In genomic region chr1:156196445-156196844, GRCh38 we compare ENCODE assay signal across 19 cellular contexts. TPM values are rescaled to one million over a fixed set of nuclear protein-coding genes. Genes with fewer than 3 reads are reported as not detected.
DNase-seq lines count a peak whose midpoint lies in the region; ATAC-seq, FAIRE-seq and TF ChIP-seq lines count a peak whose summit lies in the region.
"Had no signal": no experiment of that assay in that cellular context is flagged by ENCODE, and none has a peak within 500 bp of the region (broad histone marks: within the 10 kb centered on the region; RNA-seq: fewer than 3 reads in every experiment).

No MANE protein-coding gene starts in this region.

- peaks cover 59% of the 10 kb centered on the region for H3K4me1 ChIP-seq in Loucy (ENCODE audit: insufficient read depth, low read length, poor library complexity, severe bottlenecking)
- peaks cover 2 to 16% (median 4%) of the 10 kb centered on the region in 4 experiments; a peak in 5 of 7 replicates for H3K4me1 ChIP-seq in H1 (replicated peaks in 1 of 4; ENCODE audit: control insufficient read depth in 3 of 4, insufficient read depth in 4 of 4, low read length in 3 of 4)
- H3K4me1 ChIP-seq in CD4-positive, alpha-beta memory T cell (ENCODE audit: insufficient read depth, low read length): peaks cover 73% of the 10 kb centered on the region

- peak overlapping the region; percentile 99 for H3K4me3 Mint-ChIP-seq in activated T-cell treated with anti-CD3 and anti-CD28 coated beads, Interleukin-2, amount 50 U/mL, for 4 hours
- H3K4me3 Mint-ChIP-seq in progenitor cell of endocrine pancreas (ENCODE audit: low read depth): peak overlapping the region; percentile 16
- peak overlapping the region in 1 of 8 donors; percentile 96 for H3K4me3 Mint-ChIP-seq in CD4-positive, alpha-beta memory T cell

- no peaks in the 10 kb centered on the region for H3K9me3 Mint-ChIP-seq in activated T-cell treated with anti-CD3 and anti-CD28 coated beads, Interleukin-2, amount 50 U/mL, for 4 hours
- H3K9me3 Mint-ChIP-seq in progenitor cell of endocrine pancreas (ENCODE audit: low read depth): no peaks in the 10 kb centered on the region
- no peaks in the 10 kb centered on the region for H3K9me3 Mint-ChIP-seq in CD4-positive, alpha-beta memory T cell

- no peak overlapping the region for H2AFZ ChIP-seq in Loucy (ENCODE audit: low read length)
- no peak overlapping the region for H2AFZ ChIP-seq in H1 (ENCODE audit: low read length)

- no peak overlapping the region for H3K27ac Mint-ChIP-seq in progenitor cell of endocrine pancreas
- no peak overlapping the region for H3K27ac Mint-ChIP-seq in CD4-positive, alpha-beta memory T cell

- H3K27me3 ChIP-seq in Loucy (ENCODE audit: insufficient read depth, low read length, poor library complexity, severe bottlenecking): no peaks in the 10 kb centered on the region
- no peaks in the 10 kb centered on the region for H3K27me3 ChIP-seq in H1 (replicated peaks in 1 of 4; ENCODE audit: control insufficient read depth in 3 of 4, extremely low read depth in 1 of 4, insufficient read depth in 3 of 4, low read length in 3 of 4)
- H3K27me3 ChIP-seq in CD4-positive, alpha-beta memory T cell (ENCODE audit: insufficient read depth, low read length): no peaks in the 10 kb centered on the region
- H3K27me3 ChIP-seq: ovary, sigmoid colon had no signal

- H2BK120ac ChIP-seq in H1 (replicated peaks; ENCODE audit: low read depth, low read length): no peak overlapping the region

- TF ChIP-seq POLR2A in H1 (IDR thresholded peaks at IDR 0.05; ENCODE audit: control extremely low read depth in 1 of 2, low read depth in 2 of 2, low read length in 2 of 2): no peak

- H3K79me2 ChIP-seq in Loucy (ENCODE audit: insufficient read depth, low read length): peaks cover 78% of the 10 kb centered on the region
- peaks cover 16 to 59% of the 10 kb centered on the region in 2 experiments for H3K79me2 ChIP-seq in H1 (ENCODE audit: control insufficient read depth in 1 of 2, insufficient read depth in 2 of 2, low read length in 2 of 2)

- no peak overlapping the region for H2BK12ac ChIP-seq in H1 (ENCODE audit: low read depth, low read length)

- no peak overlapping the region for H3K4ac ChIP-seq in H1 (replicated peaks; ENCODE audit: insufficient read length, low read depth, low read length)

- no peak overlapping the region for H3K14ac ChIP-seq in H1 (ENCODE audit: insufficient read length)

- peaks cover 16% of the 10 kb centered on the region for H4K20me1 ChIP-seq in Loucy (ENCODE audit: insufficient read depth, low read length, poor library complexity, severe bottlenecking)
- H4K20me1 ChIP-seq in H1 (replicated peaks in 1 of 2; ENCODE audit: control insufficient read depth in 1 of 2, insufficient read depth in 2 of 2, low read length in 2 of 2): peaks cover 0 to 10% of the 10 kb centered on the region in 2 experiments

- no peak overlapping the region for H2BK20ac ChIP-seq in H1 (ENCODE audit: low read length)

- no peak overlapping the region for H4K8ac ChIP-seq in H1 (ENCODE audit: extremely low read depth, insufficient read depth, low read length)

- H3K79me1 ChIP-seq in H1 (ENCODE audit: low read depth, low read length): peaks cover 21% of the 10 kb centered on the region

- no peak overlapping the region for H4K91ac ChIP-seq in H1 (replicated peaks; ENCODE audit: insufficient read length, low read length)

- no peak for FAIRE-seq in H1 (lab: Jason Lieb, UNC)
- FAIRE-seq: GM12891, H54, islet of Langerhans had no signal

- TF ChIP-seq RAD21 in H1 (IDR thresholded peaks at IDR 0.05 in 1 of 2, conservative IDR thresholded peaks at IDR 0.05 in 1 of 2; ENCODE audit: low read depth in 2 of 2, low read length in 2 of 2): no peak

- H3F3A ChIP-seq in Loucy (ENCODE audit: low read depth): no peaks in the 10 kb centered on the region

- no peak for ATAC-seq in activated T-cell treated with anti-CD3 and anti-CD28 coated beads, Interleukin-2, amount 50 U/mL, for 4 hours

- no peak overlapping the region for H2AK5ac ChIP-seq in H1 (ENCODE audit: low read depth, low read length)

- H2BK15ac ChIP-seq in H1 (ENCODE audit: low read length): no peak overlapping the region

- no peak overlapping the region for H4K5ac ChIP-seq in H1 (ENCODE audit: insufficient read length, low read depth, low read length)

- H3K4me2 ChIP-seq in Loucy (ENCODE audit: low read depth, low read length, poor library complexity, severe bottlenecking): peak overlapping the region; percentile 96
- H3K4me2 ChIP-seq in H1 (ENCODE audit: insufficient read depth in 1 of 2, low read depth in 2 of 2, low read length in 2 of 2): no peak overlapping the region; a peak in 2 of 4 replicates

- peaks cover 71% of the 10 kb centered on the region for H3K4me1 Mint-ChIP-seq in activated T-cell treated with anti-CD3 and anti-CD28 coated beads, Interleukin-2, amount 50 U/mL, for 4 hours (ENCODE audit: low read depth)
- peaks cover 10% of the 10 kb centered on the region for H3K4me1 Mint-ChIP-seq in progenitor cell of endocrine pancreas (ENCODE audit: low read depth)
- H3K4me1 Mint-ChIP-seq in CD4-positive, alpha-beta memory T cell: peaks cover 40 to 78% (median 59%) of the 10 kb centered on the region in 4 donors

- WGBS in H1 (ENCODE audit: extremely low coverage in 1 of 2, insufficient coverage in 1 of 2, insufficient read length in 1 of 2, insufficient replicate concordance in 2 of 2, low coverage in 1 of 2, low lambda C conversion rate in 2 of 2, missing lambda C conversion rate in 1 of 2), 2 experiments: 71% methylated on average over 2 of the region's 2 CpGs; no CpG with 5 or more reads in 1 of the 2 experiments

- peak overlapping the region; percentile 44 for H3K9ac ChIP-seq in Loucy (ENCODE audit: low read depth, low read length, poor library complexity, severe bottlenecking)
- H3K9ac ChIP-seq in H1 (replicated peaks in 1 of 4; ENCODE audit: extremely low read depth in 1 of 4, low read depth in 3 of 4, low read length in 3 of 4): 0 out of 7 replicates have a peak overlapping the region, but pooled peaks of 1 of the 4 experiments have one; percentile 5

- POLR2A ChIA-PET in H1 (lab: Charles Lee; ENCODE audit: partially characterized antibody): interaction anchor here (0.6 to 9.5 kb wide), 6 partner anchors 10 to 348 kb away, joined by 3 to 77 read pairs (median 3); partner anchors contain the start of gene PMF1
- POLR2A ChIA-PET in CD4-positive, alpha-beta memory T cell (lab: Charles Lee; ENCODE audit: partially characterized antibody): interaction anchor here (2.2 kb wide), 1 partner anchor 17 kb away, joined by 19 read pairs; the partner anchor contains the start of gene PMF1

- DNase-seq in activated T-cell treated with anti-CD3 and anti-CD28 coated beads, Interleukin-2, amount 50 U/mL, for 4 hours: no peak
- no peak for DNase-seq in activated T-cell treated with anti-CD3 and anti-CD28 coated beads for 4 hours
- no peak for DNase-seq in H1 (ENCODE audit: low read depth in 1 of 2, low spot score in 2 of 2)
- no peak for DNase-seq in progenitor cell of endocrine pancreas (ENCODE audit: low spot score, unreplicated experiment)
- DNase-seq in CD4-positive, alpha-beta memory T cell: no peak
- DNase-seq in stimulated activated naive CD4-positive, alpha-beta T cell (lab: John Stamatoyannopoulos, UW): no peak
- DNase-seq: activated CD4-positive, alpha-beta T cell treated with anti-CD3 and anti-CD28 coated beads, Interleukin-2, amount 50 U/mL, for 4 hours; foreskin fibroblast; hippocampal formation; NCI-H2171; NCI-H524 treated with DMSO at 0.1 percent for 48 hours; ovary had no signal

- H3K9me3 ChIP-seq in Loucy (ENCODE audit: insufficient read depth, low read depth, low read length): no peaks in the 10 kb centered on the region
- H3K9me3 ChIP-seq in H1 (ENCODE audit: insufficient read depth in 2 of 2, low read depth in 1 of 2, low read length in 1 of 2): no peaks in the 10 kb centered on the region
- no peaks in the 10 kb centered on the region for H3K9me3 ChIP-seq in CD4-positive, alpha-beta memory T cell (ENCODE audit: control insufficient read depth in 1 of 2, low read length in 2 of 2)
- H3K9me3 ChIP-seq: ovary, sigmoid colon, thoracic aorta had no signal

- peaks cover 6% of the 10 kb centered on the region; the same call in 1 of the 2 replicates for H3K23me2 ChIP-seq in H1 (ENCODE audit: low read depth, low read length)

- H3K36me3 ChIP-seq in Loucy (ENCODE audit: insufficient read depth, low read length) (peaks cover 7% of the 10 kb centered on the region; the same call in 1 of the 2 replicates), H1 (ENCODE audit: control insufficient read depth in 2 of 4, insufficient read depth in 4 of 4, low read length in 3 of 4) (peaks cover 4 to 16% (median 7%) of the 10 kb centered on the region in 4 experiments; a peak in 4 of 8 replicates)
- H3K36me3 ChIP-seq in CD4-positive, alpha-beta memory T cell (ENCODE audit: insufficient read depth, low read length): peaks cover 17% of the 10 kb centered on the region
- H3K36me3 ChIP-seq: ovary had no signal

- peaks cover 41% of the 10 kb centered on the region for H3K36me3 Mint-ChIP-seq in activated T-cell treated with anti-CD3 and anti-CD28 coated beads, Interleukin-2, amount 50 U/mL, for 4 hours (ENCODE audit: insufficient read depth)
- peaks cover 5% of the 10 kb centered on the region for H3K36me3 Mint-ChIP-seq in progenitor cell of endocrine pancreas (ENCODE audit: insufficient read depth)
- H3K36me3 Mint-ChIP-seq in CD4-positive, alpha-beta memory T cell: peaks cover 22 to 40% of the 10 kb centered on the region in 2 donors

- no peak overlapping the region for H2BK5ac ChIP-seq in H1 (ENCODE audit: low read depth, low read length)

- H3K27ac ChIP-seq in H1 (ENCODE audit: low read depth, low read length): 0 out of 2 replicates have a peak overlapping the region, but pooled peaks have one; percentile 3
- no peak overlapping the region for H3K27ac ChIP-seq in CD4-positive, alpha-beta memory T cell (ENCODE audit: low read depth, low read length)
- H3K27ac ChIP-seq: ovary, sigmoid colon, thoracic aorta had no signal

- H3K56ac ChIP-seq in H1 (replicated peaks; ENCODE audit: insufficient read length, low read depth, low read length): no peak overlapping the region

- CTCF ChIA-PET in H1 (lab: Charles Lee; ENCODE audit: partially characterized antibody): interaction anchor here (1.0 to 5.3 kb wide), 8 partner anchors 20 to 163 kb away, joined by 3 to 41 read pairs (median 6); no protein-coding TSS in a partner anchor
- CTCF ChIA-PET in CD4-positive, alpha-beta memory T cell (lab: Charles Lee; ENCODE audit: partially characterized antibody): interaction anchor here (0.8 to 2.6 kb wide), 3 partner anchors 14 to 48 kb away, joined by 3 to 9 read pairs (median 4); no protein-coding TSS in a partner anchor

- H3K27me3 Mint-ChIP-seq in activated T-cell treated with anti-CD3 and anti-CD28 coated beads, Interleukin-2, amount 50 U/mL, for 4 hours (ENCODE audit: low read depth): no peaks in the 10 kb centered on the region
- no peaks in the 10 kb centered on the region for H3K27me3 Mint-ChIP-seq in progenitor cell of endocrine pancreas
- no peaks in the 10 kb centered on the region for H3K27me3 Mint-ChIP-seq in CD4-positive, alpha-beta memory T cell

- no peaks in the 10 kb centered on the region for H3K9me2 ChIP-seq in Loucy (replicated peaks; ENCODE audit: low read depth, low read length)

- no peak overlapping the region for H3K23ac ChIP-seq in H1 (ENCODE audit: insufficient read length)

- TF ChIP-seq CTCF in Loucy (conservative IDR thresholded peaks at IDR 0.05; ENCODE audit: low read length) (no peak), H1 (IDR thresholded peaks at IDR 0.05; ENCODE audit: control extremely low read depth in 1 of 3, insufficient read depth in 1 of 3, low read depth in 1 of 3, low read length in 3 of 3) (no peak), progenitor cell of endocrine pancreas (IDR thresholded peaks at IDR 0.05; ENCODE audit: unreplicated experiment) (no peak)

- H3K4me3 ChIP-seq in Loucy (ENCODE audit: low read length, poor library complexity, severe bottlenecking): peak overlapping the region; percentile 44
- no peak overlapping the region for H3K4me3 ChIP-seq in H1 (ENCODE audit: extremely low read depth in 1 of 4, insufficient read depth in 2 of 4, low read depth in 3 of 4, low read length in 4 of 4)
- H3K4me3 ChIP-seq in CD4-positive, alpha-beta memory T cell (ENCODE audit: low read length in 2 of 2): no peak overlapping the region
- H3K4me3 ChIP-seq: lung, ovary, sigmoid colon, thoracic aorta had no signal

- TF ChIP-seq EP300 in H1 (IDR thresholded peaks at IDR 0.05; ENCODE audit: borderline replicate concordance in 1 of 2, low read depth in 2 of 2, low read length in 2 of 2): no peak

- intact Hi-C loops in CD4-positive, alpha-beta memory T cell (cut with micrococcal nuclease): no loop called here

- H3K18ac ChIP-seq in H1 (ENCODE audit: extremely low read depth, low read length): no peak overlapping the region

RNA-seq across cellular contexts. Expression of gene SLC25A44, which starts 2.5 kb away (rescaled TPM):
- total RNA-seq in activated T-cell treated with anti-CD3 and anti-CD28 coated beads, Interleukin-2, amount 50 U/mL, for 4 hours: 10 to 100 TPM; 61.3 to 79.7 (median 73.0) TPM
- 23.4 and 31.4 TPM in 2 replicates for total RNA-seq in H1 (2021; fragmentation: NEBNext Ultra II Directional; extraction: Animal tissue kit (Norgen Biotek cat#: 25700))
- 27.0 and 32.1 TPM in 2 replicates for polyA plus RNA-seq in H1 (2011; rRNA removed)
- polyA plus RNA-seq in H1 (2011; cell fraction: cytosol; rRNA removed): 26.1 TPM
- polyA plus RNA-seq in H1 (2011; cell fraction: nucleus; rRNA removed): 19.4 TPM
- polyA plus RNA-seq in H1 (2012, experiment 1 of 2): 21.8 to 26.9 TPM (median 25.5 TPM) in 4 replicates
- 11.2 TPM for polyA plus RNA-seq in H1 (2012, experiment 2 of 2)
- polyA plus RNA-seq in H1 (2013, experiment 1 of 2): 19.3 TPM
- 21.1 TPM for polyA plus RNA-seq in H1 (2013, experiment 2 of 2)
- 50.6 and 53.0 TPM in 2 replicates for polyA minus RNA-seq in H1 (2011; rRNA and poly(A)+ RNA removed)
- 18.2 TPM for polyA minus RNA-seq in H1 (2011; cell fraction: cytosol; rRNA and poly(A)+ RNA removed)
- polyA minus RNA-seq in H1 (2011; cell fraction: nucleus; rRNA and poly(A)+ RNA removed): 15.3 TPM
- 14.3 and 20.4 TPM in 2 replicates for total RNA-seq in progenitor cell of endocrine pancreas
- total RNA-seq in CD4-positive, alpha-beta memory T cell: 10 to 100 TPM; 21.2 to 23.3 TPM
- polyA plus RNA-seq in CD4-positive, alpha-beta memory T cell: 10 to 100 TPM in 1 of 2 donors, 1 to 10 TPM in 1; 9.8 to 15.3 TPM

RNA-seq across cellular contexts. Expression of gene PMF1, which starts 16.4 kb away (rescaled TPM):
- total RNA-seq in activated T-cell treated with anti-CD3 and anti-CD28 coated beads, Interleukin-2, amount 50 U/mL, for 4 hours: 100 to 1,000 TPM; 184 to 201 (median 192) TPM
- total RNA-seq in H1 (2021; fragmentation: NEBNext Ultra II Directional; extraction: Animal tissue kit (Norgen Biotek cat#: 25700)): 113 and 116 TPM in 2 replicates
- 296 and 337 TPM in 2 replicates for polyA plus RNA-seq in H1 (2011; rRNA removed)
- 245 TPM for polyA plus RNA-seq in H1 (2011; cell fraction: cytosol; rRNA removed)
- polyA plus RNA-seq in H1 (2011; cell fraction: nucleus; rRNA removed): 147 TPM
- 99.8 to 147 TPM (median 136 TPM) in 4 replicates for polyA plus RNA-seq in H1 (2012, experiment 1 of 2)
- 165 TPM for polyA plus RNA-seq in H1 (2012, experiment 2 of 2)
- 91.8 TPM for polyA plus RNA-seq in H1 (2013, experiment 1 of 2)
- polyA plus RNA-seq in H1 (2013, experiment 2 of 2): 90.0 TPM
- 59.3 and 61.4 TPM in 2 replicates for polyA minus RNA-seq in H1 (2011; rRNA and poly(A)+ RNA removed)
- polyA minus RNA-seq in H1 (2011; cell fraction: cytosol; rRNA and poly(A)+ RNA removed): 43.6 TPM
- 23.0 TPM for polyA minus RNA-seq in H1 (2011; cell fraction: nucleus; rRNA and poly(A)+ RNA removed)
- total RNA-seq in progenitor cell of endocrine pancreas: 77.7 and 80.9 TPM in 2 replicates
- total RNA-seq in CD4-positive, alpha-beta memory T cell: 10 to 100 TPM; 39.0 to 40.2 TPM
- 100 to 1,000 TPM in 1 of 2 donors, 10 to 100 TPM in 1; 73.3 to 106 TPM for polyA plus RNA-seq in CD4-positive, alpha-beta memory T cell

RNA-seq across cellular contexts. Expression of gene SEMA4A, which starts 43.1 kb away (rescaled TPM):
- total RNA-seq in activated T-cell treated with anti-CD3 and anti-CD28 coated beads, Interleukin-2, amount 50 U/mL, for 4 hours: 10 to 100 TPM; 31.7 to 51.5 (median 37.1) TPM
- 5.9 and 7.3 TPM in 2 replicates for total RNA-seq in H1 (2021; fragmentation: NEBNext Ultra II Directional; extraction: Animal tissue kit (Norgen Biotek cat#: 25700))
- 10.6 and 12.0 TPM in 2 replicates for polyA plus RNA-seq in H1 (2011; rRNA removed)
- 10.3 TPM for polyA plus RNA-seq in H1 (2011; cell fraction: cytosol; rRNA removed)
- 27.7 TPM for polyA plus RNA-seq in H1 (2011; cell fraction: nucleus; rRNA removed)
- polyA plus RNA-seq in H1 (2012, experiment 1 of 2): 5.9 to 11.9 TPM (median 8.7 TPM) in 4 replicates
- polyA plus RNA-seq in H1 (2012, experiment 2 of 2): 6.4 TPM
- polyA plus RNA-seq in H1 (2013, experiment 1 of 2): 6.5 TPM
- polyA plus RNA-seq in H1 (2013, experiment 2 of 2): 6.3 TPM
- polyA minus RNA-seq in H1 (2011; rRNA and poly(A)+ RNA removed): 11.9 TPM in 2 replicates
- 12.0 TPM for polyA minus RNA-seq in H1 (2011; cell fraction: cytosol; rRNA and poly(A)+ RNA removed)
- 15.1 TPM for polyA minus RNA-seq in H1 (2011; cell fraction: nucleus; rRNA and poly(A)+ RNA removed)
- total RNA-seq in progenitor cell of endocrine pancreas: 2.1 and 3.7 TPM in 2 replicates
- total RNA-seq in CD4-positive, alpha-beta memory T cell: 1 to 10 TPM; 1.2 TPM
- polyA plus RNA-seq in CD4-positive, alpha-beta memory T cell: 1 to 10 TPM in 1 of 2 donors, under 1 TPM in 1; 0.88 to 1.3 TPM

RNA-seq across cellular contexts. Expression of gene BGLAP, which starts 45.5 kb away (rescaled TPM):
- total RNA-seq in activated T-cell treated with anti-CD3 and anti-CD28 coated beads, Interleukin-2, amount 50 U/mL, for 4 hours: 1 to 10 TPM; 2.0 to 2.5 (median 2.4) TPM
- 0.78 and 1.2 TPM in 2 replicates for total RNA-seq in H1 (2021; fragmentation: NEBNext Ultra II Directional; extraction: Animal tissue kit (Norgen Biotek cat#: 25700))
- 1.5 and 3.2 TPM in 2 replicates for polyA plus RNA-seq in H1 (2011; rRNA removed)
- polyA plus RNA-seq in H1 (2011; cell fraction: cytosol; rRNA removed): 1.9 TPM
- 7.6 TPM for polyA plus RNA-seq in H1 (2011; cell fraction: nucleus; rRNA removed)
- polyA plus RNA-seq in H1 (2012, experiment 1 of 2): 0.84 to 3.5 TPM (median 2.3 TPM) in 4 replicates
- polyA plus RNA-seq in H1 (2012, experiment 2 of 2): 1.1 TPM
- 0.95 TPM for polyA plus RNA-seq in H1 (2013, experiment 1 of 2)
- polyA plus RNA-seq in H1 (2013, experiment 2 of 2): 0.44 TPM
- 0.60 and 0.88 TPM in 2 replicates for polyA minus RNA-seq in H1 (2011; rRNA and poly(A)+ RNA removed)
- polyA minus RNA-seq in H1 (2011; cell fraction: cytosol; rRNA and poly(A)+ RNA removed): not detected
- 3.2 TPM for polyA minus RNA-seq in H1 (2011; cell fraction: nucleus; rRNA and poly(A)+ RNA removed)
- total RNA-seq in progenitor cell of endocrine pancreas: 4.8 and 5.8 TPM in 2 replicates
- total RNA-seq in CD4-positive, alpha-beta memory T cell: 1 to 10 TPM; 7.2 to 7.7 TPM
- not detected for polyA plus RNA-seq in CD4-positive, alpha-beta memory T cell
- total RNA-seq: thoracic aorta had no signal

RNA-seq across cellular contexts. Expression of gene PAQR6, which starts 51.4 kb away (rescaled TPM):
- 1 to 10 TPM; 2.0 to 3.6 (median 3.4) TPM for total RNA-seq in activated T-cell treated with anti-CD3 and anti-CD28 coated beads, Interleukin-2, amount 50 U/mL, for 4 hours
- 7.1 and 7.2 TPM in 2 replicates for total RNA-seq in H1 (2021; fragmentation: NEBNext Ultra II Directional; extraction: Animal tissue kit (Norgen Biotek cat#: 25700))
- 11.3 and 20.2 TPM in 2 replicates for polyA plus RNA-seq in H1 (2011; rRNA removed)
- polyA plus RNA-seq in H1 (2011; cell fraction: cytosol; rRNA removed): 9.6 TPM
- 51.0 TPM for polyA plus RNA-seq in H1 (2011; cell fraction: nucleus; rRNA removed)
- 11.2 to 16.4 TPM (median 12.5 TPM) in 4 replicates for polyA plus RNA-seq in H1 (2012, experiment 1 of 2)
- 3.1 TPM for polyA plus RNA-seq in H1 (2012, experiment 2 of 2)
- 7.7 TPM for polyA plus RNA-seq in H1 (2013, experiment 1 of 2)
- 5.3 TPM for polyA plus RNA-seq in H1 (2013, experiment 2 of 2)
- 1.1 TPM in 2 replicates for polyA minus RNA-seq in H1 (2011; rRNA and poly(A)+ RNA removed)
- 4.1 TPM for polyA minus RNA-seq in H1 (2011; cell fraction: cytosol; rRNA and poly(A)+ RNA removed)
- 4.6 TPM for polyA minus RNA-seq in H1 (2011; cell fraction: nucleus; rRNA and poly(A)+ RNA removed)
- 21.5 and 22.3 TPM in 2 replicates for total RNA-seq in progenitor cell of endocrine pancreas
- 1 to 10 TPM; 1.7 to 1.9 TPM for total RNA-seq in CD4-positive, alpha-beta memory T cell
- polyA plus RNA-seq in CD4-positive, alpha-beta memory T cell: under 1 TPM; 0.11 to 0.22 TPM
